ENCODE assay signal across 35 cellular contexts in genomic region chr15:31585231-31585630, GRCh38.
"Had no signal": no experiment of that assay in that cellular context is flagged by ENCODE, and none has a peak within 500 bp of the region (broad histone marks: within the 10 kb centered on the region; RNA-seq: fewer than 3 reads in every experiment).

No MANE protein-coding gene starts in this region.

- H3K4me3 ChIP-seq: body of pancreas, breast epithelium, cardiac muscle cell, coronary artery, dorsolateral prefrontal cortex, gastroesophageal sphincter had no signal

- H3K27me3 ChIP-seq: body of pancreas, breast epithelium, cardiac muscle cell, dorsolateral prefrontal cortex, gastroesophageal sphincter had no signal

- H3K4me3 Mint-ChIP-seq: activated B cell treated with CpG ODN at 0.5 μM for 24 hours; activated CD8-positive, alpha-beta T cell treated with anti-CD3 and anti-CD28 coated beads for 36 hours; activated naive CD8-positive, alpha-beta T cell; activated T-cell treated with anti-CD3 and anti-CD28 coated beads, Interleukin-2, amount 50 U/mL, for 4 hours; activated T-helper 17 cell treated with anti-CD3 and anti-CD28 coated beads, Interleukin-2, amount 50 U/mL, for 72 hours; dendritic cell treated with granulocyte-macrophage colony-stimulating factor and Interleukin-4, amounts not matched to agents 40 ng/mL and 50 ng/mL, for 4 days; endodermal cell; T-helper 17 cell; T-helper 2 cell treated with Interferon-gamma antibody and Interleukin-4, amounts not matched to agents 5 μg/mL and 100 μg/mL, for 36 hours had no signal

- H3K36me3 ChIP-seq: breast epithelium, cardiac muscle cell, gastroesophageal sphincter, WERI-Rb-1 had no signal

- ATAC-seq: activated CD4-positive, CD25-positive, alpha-beta regulatory T cell treated with anti-CD3 and anti-CD28 coated beads, Interleukin-2, amount 50 U/mL, for 24 hours; activated CD8-positive, alpha-beta T cell treated with anti-CD3 and anti-CD28 coated beads for 36 hours; activated T-cell treated with anti-CD3 and anti-CD28 coated beads, Interleukin-2, amount 50 U/mL, for 4 hours; activated T-helper 17 cell treated with anti-CD3 and anti-CD28 coated beads, Interleukin-2, amount 50 U/mL, for 72 hours; body of pancreas; esophagus mucosa; gastroesophageal sphincter; T-helper 17 cell had no signal

- H3K4me1 ChIP-seq: body of pancreas, breast epithelium, gastroesophageal sphincter had no signal

- H3K4me1 Mint-ChIP-seq: activated B cell treated with CpG ODN at 0.5 μM for 24 hours; activated T-helper 17 cell treated with anti-CD3 and anti-CD28 coated beads, Interleukin-2, amount 50 U/mL, for 72 hours; endodermal cell; T-helper 17 cell had no signal

- DNase-seq: activated B cell treated with CpG ODN at 0.5 μM for 24 hours; activated CD4-positive, alpha-beta T cell treated with anti-CD3 and anti-CD28 coated beads for 48 hours; activated CD4-positive, alpha-beta T cell treated with anti-CD3 and anti-CD28 coated beads, Interleukin-2, amount 50 U/mL, for 1 hour; activated CD4-positive, alpha-beta T cell treated with anti-CD3 and anti-CD28 coated beads, Interleukin-2, amount 50 U/mL, for 48 hours; activated CD8-positive, alpha-beta memory T cell treated with anti-CD3 and anti-CD28 coated beads for 24 hours; activated CD8-positive, alpha-beta T cell treated with anti-CD3 and anti-CD28 coated beads for 36 hours; activated effector memory CD4-positive, alpha-beta T cell treated with Interleukin-2 at 50 U/mL for 16 hours; activated gamma-delta T cell treated with Interleukin-2 at 50 U/mL for 16 hours; activated naive CD4-positive, alpha-beta T cell treated with anti-CD3 and anti-CD28 coated beads, Interleukin-2, amount 50 U/mL, for 16 hours; activated naive CD4-positive, alpha-beta T cell treated with Interleukin-2 at 50 U/mL for 16 hours; activated T-cell treated with anti-CD3 and anti-CD28 coated beads, Interleukin-2, amount 50 U/mL, for 4 hours; amniotic stem cell; aorta; body of pancreas; central memory CD4-positive, alpha-beta T cell; cerebellar nuclear complex; effector memory CD4-positive, alpha-beta T cell; endodermal cell; foreskin melanocyte; head of caudate nucleus; T-helper 1 cell; T-helper 17 cell; T1000; WERI-Rb-1 had no signal

- H3K27ac ChIP-seq: body of pancreas, breast epithelium, cardiac muscle cell, coronary artery, gastroesophageal sphincter, WERI-Rb-1 had no signal

- H3K27ac Mint-ChIP-seq: activated B cell treated with CpG ODN at 0.5 μM for 24 hours; activated CD8-positive, alpha-beta T cell treated with anti-CD3 and anti-CD28 coated beads for 36 hours; activated naive CD8-positive, alpha-beta T cell; activated T-helper 17 cell treated with anti-CD3 and anti-CD28 coated beads, Interleukin-2, amount 50 U/mL, for 72 hours; dendritic cell treated with granulocyte-macrophage colony-stimulating factor and Interleukin-4, amounts not matched to agents 40 ng/mL and 50 ng/mL, for 4 days; endodermal cell; T-helper 17 cell; T-helper 2 cell treated with Interferon-gamma antibody and Interleukin-4, amounts not matched to agents 5 μg/mL and 100 μg/mL, for 36 hours had no signal
